Comparison of ENCODE assay signal across 12 cellular contexts in the genomic region with DNA sequence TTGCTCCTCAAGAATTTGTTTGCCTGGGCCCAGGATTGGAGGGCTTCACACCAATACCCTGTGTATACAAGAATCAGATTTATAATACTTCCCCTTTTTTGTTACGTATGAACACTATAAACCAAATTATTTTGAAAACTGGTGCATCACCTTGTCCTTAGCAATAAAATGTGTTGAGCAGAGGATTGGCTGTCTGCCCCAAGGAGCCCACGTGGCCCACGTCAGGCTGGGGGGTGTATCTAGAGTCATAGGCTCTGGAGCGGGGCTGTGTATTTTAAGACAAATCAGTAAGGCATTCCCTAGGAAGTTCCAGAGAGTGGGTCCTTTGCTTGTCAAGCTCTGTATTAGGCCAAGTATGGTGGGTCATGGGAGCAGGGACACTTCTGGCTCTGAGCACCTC. TPM values are rescaled to one million over a fixed set of nuclear protein-coding genes. Genes with fewer than 3 reads are reported as not detected.
DNase-seq lines count a peak whose midpoint lies in the region; ATAC-seq and TF ChIP-seq lines count a peak whose summit lies in the region.
"Had no signal": no experiment of that assay in that cellular context is flagged by ENCODE, and none has a peak within 500 bp of the region (broad histone marks: within the 10 kb centered on the region; RNA-seq: fewer than 3 reads in every experiment).

No MANE protein-coding gene starts in this region.

- H3K36me3 Mint-ChIP-seq in activated T-cell treated with anti-CD3 and anti-CD28 coated beads, Interleukin-2, amount 50 U/mL, for 72 hours (ENCODE audit: insufficient read depth in 2 of 2) = peaks cover 0 to 20% of the 10 kb centered on the region in 2 donors
- peaks cover 42% of the 10 kb centered on the region for H3K36me3 Mint-ChIP-seq in brain
- H3K36me3 Mint-ChIP-seq in stimulated activated naive B cell treated with anti-CD40 and anti-IgM and Interleukin-4, amounts not matched to agents 10 μg/mL and 1 μg/mL and 100 μg/mL, for 72 hours = peaks cover 35 to 52% of the 10 kb centered on the region in 2 donors

- no peak for TF ChIP-seq CTCF in brain (conservative IDR thresholded peaks at IDR 0.05)

- no peaks in the 10 kb centered on the region for H3K27me3 Mint-ChIP-seq in activated T-cell treated with anti-CD3 and anti-CD28 coated beads, Interleukin-2, amount 50 U/mL, for 72 hours (ENCODE audit: low read depth)
- H3K27me3 Mint-ChIP-seq in brain = peaks cover 9% of the 10 kb centered on the region
- no peaks in the 10 kb centered on the region for H3K27me3 Mint-ChIP-seq in stimulated activated naive B cell treated with anti-CD40 and anti-IgM and Interleukin-4, amounts not matched to agents 10 μg/mL and 1 μg/mL and 100 μg/mL, for 72 hours

- H3K27ac Mint-ChIP-seq in activated T-cell treated with anti-CD3 and anti-CD28 coated beads, Interleukin-2, amount 50 U/mL, for 72 hours = no peak overlapping the region
- peak overlapping the region in 4 of 5 experiments; percentile 89 to 95 (median 92) for H3K27ac Mint-ChIP-seq in brain
- H3K27ac Mint-ChIP-seq in stimulated activated naive B cell treated with anti-CD40 and anti-IgM and Interleukin-4, amounts not matched to agents 10 μg/mL and 1 μg/mL and 100 μg/mL, for 72 hours = peak overlapping the region; percentile 47

- no peak for ATAC-seq in activated T-cell treated with anti-CD3 and anti-CD28 coated beads, Interleukin-2, amount 50 U/mL, for 72 hours (replicated peaks in 1 of 2)
- ATAC-seq in stimulated activated naive B cell treated with anti-CD40 and anti-IgM and Interleukin-4, amounts not matched to agents 10 μg/mL and 1 μg/mL and 100 μg/mL, for 72 hours (replicated peaks) = no peak
- no peak for ATAC-seq in GM19397 (IDR thresholded peaks at IDR 0.05; ENCODE audit: unreplicated experiment)

- no peaks in the 10 kb centered on the region for H3K9me3 Mint-ChIP-seq in activated T-cell treated with anti-CD3 and anti-CD28 coated beads, Interleukin-2, amount 50 U/mL, for 72 hours
- no peaks in the 10 kb centered on the region for H3K9me3 Mint-ChIP-seq in brain
- no peaks in the 10 kb centered on the region for H3K9me3 Mint-ChIP-seq in stimulated activated naive B cell treated with anti-CD40 and anti-IgM and Interleukin-4, amounts not matched to agents 10 μg/mL and 1 μg/mL and 100 μg/mL, for 72 hours

- H3K4me3 Mint-ChIP-seq in activated T-cell treated with anti-CD3 and anti-CD28 coated beads, Interleukin-2, amount 50 U/mL, for 72 hours = peak overlapping the region; percentile 88 to 94
- H3K4me3 Mint-ChIP-seq in brain = peak overlapping the region in 4 of 5 experiments; percentile 84 to 90 (median 87)
- H3K4me3 Mint-ChIP-seq in stimulated activated naive B cell treated with anti-CD40 and anti-IgM and Interleukin-4, amounts not matched to agents 10 μg/mL and 1 μg/mL and 100 μg/mL, for 72 hours = peak overlapping the region; percentile 91 to 92

- peaks cover 35% of the 10 kb centered on the region for H3K4me1 Mint-ChIP-seq in activated T-cell treated with anti-CD3 and anti-CD28 coated beads, Interleukin-2, amount 50 U/mL, for 72 hours (ENCODE audit: low read depth)
- peaks cover 26% of the 10 kb centered on the region for H3K4me1 Mint-ChIP-seq in brain
- H3K4me1 Mint-ChIP-seq in stimulated activated naive B cell treated with anti-CD40 and anti-IgM and Interleukin-4, amounts not matched to agents 10 μg/mL and 1 μg/mL and 100 μg/mL, for 72 hours = peaks cover 25 to 26% of the 10 kb centered on the region in 2 donors

- DNase-seq in activated T-cell treated with anti-CD3 and anti-CD28 coated beads, Interleukin-2, amount 50 U/mL, for 72 hours = no peak
- no peak for DNase-seq in activated T-cell treated with anti-CD3 and anti-CD28 coated beads, Interleukin-2, amount 50 U/mL, for 1 hour
- DNase-seq in OCI-M1 (lab: John Stamatoyannopoulos, UW) (peak; percentile 39), activated gamma-delta T cell (lab: John Stamatoyannopoulos, UW) (no peak), RPMI8226 (no peak)
- no peak for DNase-seq in stimulated activated naive B cell treated with anti-CD40 and anti-IgM and Interleukin-4, amounts not matched to agents 10 μg/mL and 1 μg/mL and 100 μg/mL, for 72 hours
- DNase-seq: foreskin melanocyte, KG1, NCI-H2081 treated with DMSO at 0.1 percent for 48 hours, transverse colon had no signal

RNA-seq across cellular contexts. Expression of a gene that starts 2.0 kb away (rescaled TPM):
- total RNA-seq in activated T-cell treated with anti-CD3 and anti-CD28 coated beads, Interleukin-2, amount 50 U/mL, for 72 hours = 10 to 100 TPM; 25.3 to 34.9 TPM
- polyA plus RNA-seq in brain (ENCODE audit: insufficient read depth, low read depth, low replicate concordance) = 38.6 TPM

RNA-seq across cellular contexts. Expression of a gene that starts 55.4 kb away (rescaled TPM):
- 10 to 100 TPM; 54.0 to 60.5 TPM for total RNA-seq in activated T-cell treated with anti-CD3 and anti-CD28 coated beads, Interleukin-2, amount 50 U/mL, for 72 hours
- 45.9 TPM for polyA plus RNA-seq in brain (ENCODE audit: insufficient read depth, low read depth, low replicate concordance)
